ENCODE assay signal across 11 cellular contexts in genomic region chr14:75636100-75636692, GRCh38. TPM values are rescaled to one million over a fixed set of nuclear protein-coding genes. Genes with fewer than 3 reads are reported as not detected.
DNase-seq lines count a peak whose midpoint lies in the region; TF ChIP-seq lines count a peak whose summit lies in the region.
"Had no signal": no experiment of that assay in that cellular context is flagged by ENCODE, and none has a peak within 500 bp of the region (broad histone marks: within the 10 kb centered on the region; RNA-seq: fewer than 3 reads in every experiment).

No MANE protein-coding gene starts in this region.

- H2BK15ac ChIP-seq in H9 (ENCODE audit: low read depth, low read length): no peak overlapping the region

- H2BK120ac ChIP-seq in H9 (ENCODE audit: low read depth, low read length, poor library complexity, severe bottlenecking): no peak overlapping the region

- no peak overlapping the region for H3K23ac ChIP-seq in H9 (ENCODE audit: insufficient read length, low read depth, low read length)

- H3K9me3 ChIP-seq in H9 (ENCODE audit: control insufficient read depth, low read depth, low read length) (no peaks in the 10 kb centered on the region), skeletal muscle satellite cell (replicated peaks; ENCODE audit: low read length) (no peaks in the 10 kb centered on the region), colonic mucosa (no peaks in the 10 kb centered on the region)
- H3K9me3 ChIP-seq: heart left ventricle had no signal

- H4K91ac ChIP-seq in H9 (ENCODE audit: insufficient read length, low read depth, low read length): no peak overlapping the region

- no peaks in the 10 kb centered on the region for H3K23me2 ChIP-seq in H9 (ENCODE audit: insufficient read length, low read depth, low read length, poor library complexity, severe bottlenecking)

- H3K36me3 ChIP-seq in skeletal muscle satellite cell (ENCODE audit: insufficient read depth, low read length): no peaks in the 10 kb centered on the region
- no peaks in the 10 kb centered on the region for H3K36me3 ChIP-seq in colonic mucosa

- H2AFZ ChIP-seq in H9 (ENCODE audit: low read length): no peak overlapping the region

- H3K4me1 ChIP-seq in H9 (ENCODE audit: insufficient read depth, low read length) (peaks cover 6% of the 10 kb centered on the region), skeletal muscle satellite cell (ENCODE audit: control insufficient read depth, insufficient read depth, low read length) (peaks cover 15% of the 10 kb centered on the region), colonic mucosa (no peaks in the 10 kb centered on the region)

- no peak overlapping the region for H3K4me3 Mint-ChIP-seq in H9
- H3K4me3 Mint-ChIP-seq: activated T-cell treated with anti-CD3 and anti-CD28 coated beads, Interleukin-2, amount 50 U/mL, for 24 hours; central memory CD8-positive, alpha-beta T cell had no signal

- H3K14ac ChIP-seq in H9 (ENCODE audit: insufficient read depth, low read length): peak overlapping the region; percentile 8; the same call in 1 of the 2 replicates

- no peak overlapping the region for H3K27ac Mint-ChIP-seq in H9
- H3K27ac Mint-ChIP-seq: activated T-cell treated with anti-CD3 and anti-CD28 coated beads, Interleukin-2, amount 50 U/mL, for 24 hours had no signal

- H3K79me2 ChIP-seq in H9 (ENCODE audit: insufficient read depth, low read length): no peaks in the 10 kb centered on the region

- no peak overlapping the region for H3K4me2 ChIP-seq in H9 (ENCODE audit: insufficient read depth, insufficient read length, low read length)
- H3K4me2 ChIP-seq in skeletal muscle satellite cell (ENCODE audit: low read length): peak overlapping the region; percentile 19

- H3K4me3 ChIP-seq in foreskin fibroblast (ENCODE audit: low read depth in 1 of 2, low read length in 2 of 2) (no peak overlapping the region), skeletal muscle satellite cell (ENCODE audit: low read length) (peak overlapping the region; percentile 14), colonic mucosa (no peak overlapping the region)
- H3K4me3 ChIP-seq: heart left ventricle had no signal

- no peak overlapping the region for H3K4ac ChIP-seq in H9 (ENCODE audit: low read depth, low read length)

- peaks cover 33 to 40% of the 10 kb centered on the region in 2 experiments for H3K4me1 Mint-ChIP-seq in H9
- H3K4me1 Mint-ChIP-seq: central memory CD8-positive, alpha-beta T cell had no signal

- H3K56ac ChIP-seq in H9 (ENCODE audit: insufficient read length, low read depth, low read length): no peak overlapping the region

- no peaks in the 10 kb centered on the region for H3K79me1 ChIP-seq in H9 (ENCODE audit: insufficient read depth, low read depth, low read length, poor library complexity, severe bottlenecking)

- H4K8ac ChIP-seq in H9 (replicated peaks; ENCODE audit: insufficient read length, low read depth, low read length): no peak overlapping the region

- no peak overlapping the region for H3T11ph ChIP-seq in H9 (ENCODE audit: low read length)

- peaks cover 0 to 5% (median 2%) of the 10 kb centered on the region in 3 experiments; a peak in 3 of 7 replicates for H3K36me3 Mint-ChIP-seq in H9 (ENCODE audit: insufficient read depth in 1 of 3, low read depth in 3 of 3)

- no peaks in the 10 kb centered on the region for H3K9me3 Mint-ChIP-seq in H9
- H3K9me3 Mint-ChIP-seq: activated T-cell treated with anti-CD3 and anti-CD28 coated beads, Interleukin-2, amount 50 U/mL, for 24 hours; central memory CD8-positive, alpha-beta T cell had no signal

- no peak overlapping the region for H4K5ac ChIP-seq in H9 (ENCODE audit: insufficient read length, low read depth, low read length)

- in situ Hi-C loops in SK-MEL-5 (cut with HindIII; ENCODE audit: low pct_unique_long_range_greater_than_20kb, low sequenced_read_pairs): no loop called here

- intact Hi-C loops in colonic mucosa (cut with DNase I): no loop called here

- no peaks in the 10 kb centered on the region for H3K27me3 ChIP-seq in H9 (ENCODE audit: insufficient read depth, low read length)
- H3K27me3 ChIP-seq in skeletal muscle satellite cell (ENCODE audit: control insufficient read depth, insufficient read depth, low read length): no peaks in the 10 kb centered on the region
- H3K27me3 ChIP-seq in colonic mucosa: no peaks in the 10 kb centered on the region
- H3K27me3 ChIP-seq: heart left ventricle had no signal

- TF ChIP-seq CTCF in H9 (conservative IDR thresholded peaks at IDR 0.05): no peak
- TF ChIP-seq CTCF in foreskin fibroblast (IDR thresholded peaks at IDR 0.05; ENCODE audit: low read depth, low read length): no peak
- TF ChIP-seq CTCF in GM10266 (IDR thresholded peaks at IDR 0.05; ENCODE audit: control insufficient read depth, insufficient read depth, low read depth, missing control alignments): no peak
- TF ChIP-seq CTCF in colonic mucosa (IDR thresholded peaks at IDR 0.05): no peak

- no peak overlapping the region for H2BK5ac ChIP-seq in H9 (ENCODE audit: insufficient read length, low read length)

- H3K9ac ChIP-seq in H9 (ENCODE audit: extremely low read depth, insufficient read length, low read length): no peak overlapping the region
- H3K9ac ChIP-seq in skeletal muscle satellite cell (ENCODE audit: low read depth, low read length): peak overlapping the region; percentile 37
- H3K9ac ChIP-seq in colonic mucosa (ENCODE audit: low read depth in 2 of 2, low read length in 2 of 2): no peak overlapping the region

- H3K27me3 Mint-ChIP-seq in H9 (ENCODE audit: low read depth): no peaks in the 10 kb centered on the region
- H3K27me3 Mint-ChIP-seq: activated T-cell treated with anti-CD3 and anti-CD28 coated beads, Interleukin-2, amount 50 U/mL, for 24 hours; central memory CD8-positive, alpha-beta T cell had no signal

- no peak overlapping the region for H2AK5ac ChIP-seq in H9 (ENCODE audit: insufficient read length, low read length)

- WGBS in H9 (ENCODE audit: extremely low coverage, insufficient read length, low lambda C conversion rate): no CpG with 5 or more reads among the region's 13 CpGs

- no peak overlapping the region for H2BK20ac ChIP-seq in H9 (ENCODE audit: low read depth, low read length, poor library complexity, severe bottlenecking)

- H3K27ac ChIP-seq in H9 (ENCODE audit: insufficient read length, low read depth, low read length): no peak overlapping the region
- no peak overlapping the region for H3K27ac ChIP-seq in colonic mucosa
- H3K27ac ChIP-seq: heart left ventricle had no signal

- DNase-seq in H9 (peak; percentile 30), SK-MEL-5 (ENCODE audit: low read depth, low spot score) (peak; percentile 47), foreskin fibroblast (peak; percentile 86), GM10266 (ENCODE audit: extremely low spot score) (no peak), colonic mucosa (no peak)
- DNase-seq in NK-92 treated with Interleukin-12 subunit alpha and Interleukin-12 subunit beta, amount 100 ng/mL, for 24 hours (lab: John Stamatoyannopoulos, UW): no peak
- DNase-seq: activated T-cell treated with anti-CD3 and anti-CD28 coated beads, Interleukin-2, amount 50 U/mL, for 24 hours; heart left ventricle; T-helper 9 cell had no signal

- no peak overlapping the region for H3K18ac ChIP-seq in H9 (ENCODE audit: insufficient read length, low read depth, low read length)

- no peaks in the 10 kb centered on the region for H4K20me1 ChIP-seq in H9 (ENCODE audit: control insufficient read depth, insufficient read depth, insufficient read length)

- no peak overlapping the region for H2BK12ac ChIP-seq in H9 (ENCODE audit: insufficient read length, low read depth, low read length)

RNA-seq across cellular contexts. Expression of gene ERG28, which starts 24.5 kb away (rescaled TPM):
- total RNA-seq in H9 (2021) (29.1 and 29.4 TPM in 2 replicates), colonic mucosa (10 to 100 TPM; 24.4 to 32.3 TPM)
- total RNA-seq in SK-MEL-5 (2014; rRNA removed; shearing (Covaris generic)): 13.5 and 13.7 TPM in 2 replicates
- 20.1 and 21.7 TPM in 2 replicates for polyA plus RNA-seq in SK-MEL-5 (2015; cell fraction: cytosol; rRNA removed)
- polyA plus RNA-seq in SK-MEL-5 (2015; cell fraction: nucleus; rRNA removed): 3.9 and 4.1 TPM in 2 replicates
- total RNA-seq in skeletal muscle satellite cell (2012; rRNA removed): 5.5 and 6.6 TPM in 2 replicates

RNA-seq across cellular contexts. Expression of gene TTLL5, which starts 24.9 kb away (rescaled TPM):
- total RNA-seq in H9 (2021) (35.7 and 40.1 TPM in 2 replicates), colonic mucosa (10 to 100 TPM; 26.5 to 37.3 TPM)
- 10.6 and 15.7 TPM in 2 replicates for total RNA-seq in SK-MEL-5 (2014; rRNA removed; shearing (Covaris generic))
- 17.3 and 18.3 TPM in 2 replicates for polyA plus RNA-seq in SK-MEL-5 (2015; cell fraction: cytosol; rRNA removed)
- 10.9 and 13.5 TPM in 2 replicates for polyA plus RNA-seq in SK-MEL-5 (2015; cell fraction: nucleus; rRNA removed)
- 17.3 and 19.3 TPM in 2 replicates for total RNA-seq in skeletal muscle satellite cell (2012; rRNA removed)

RNA-seq across cellular contexts. Expression of gene FLVCR2, which starts 57.8 kb away (rescaled TPM):
- total RNA-seq in H9 (2021) (6.1 and 7.1 TPM in 2 replicates), colonic mucosa (10 to 100 TPM in 1 of 2 donors, 1 to 10 TPM in 1; 9.0 to 10.8 TPM)
- total RNA-seq in SK-MEL-5 (2014; rRNA removed; shearing (Covaris generic)): 2.5 and 2.6 TPM in 2 replicates
- 1.6 and 2.2 TPM in 2 replicates for polyA plus RNA-seq in SK-MEL-5 (2015; cell fraction: cytosol; rRNA removed)
- 1.2 and 7.6 TPM in 2 replicates for polyA plus RNA-seq in SK-MEL-5 (2015; cell fraction: nucleus; rRNA removed)
- total RNA-seq in skeletal muscle satellite cell (2012; rRNA removed): 6.6 and 10.1 TPM in 2 replicates

Comparison
In these comparisons a context has a peak if more than half of its experiments do, and no peak if none do; other contexts are left out.
1. DNase-seq: peak in H9 (single experiment), SK-MEL-5 (single experiment) and foreskin fibroblast (2 of 2); none in GM10266 (single experiment), NK-92 treated with Interleukin-12 subunit alpha and Interleukin-12 subunit beta, amount 100 ng/mL, for 24 hours (single experiment) and colonic mucosa (single experiment).